34 cellular contexts compared by ENCODE assay signal in genomic region chr4:102473476-102473875, GRCh38.
"Had no signal": no experiment of that assay in that cellular context is flagged by ENCODE, and none has a peak within 500 bp of the region (broad histone marks: within the 10 kb centered on the region; RNA-seq: fewer than 3 reads in every experiment).

No MANE protein-coding gene starts in this region.

- H3K9me3 ChIP-seq: adrenal gland, body of pancreas had no signal

- H3K4me3 ChIP-seq: adrenal gland, body of pancreas, breast epithelium had no signal

- H3K4me1 ChIP-seq: adrenal gland, breast epithelium had no signal

- H3K36me3 ChIP-seq: adrenal gland, brain microvascular endothelial cell, breast epithelium had no signal

- ATAC-seq: activated CD8-positive, alpha-beta T cell treated with anti-CD3 and anti-CD28 coated beads for 36 hours; activated naive CD4-positive, alpha-beta T cell treated with anti-CD3 and anti-CD28 coated beads, Interleukin-2, amount 50 U/mL, for 72 hours; activated T-cell treated with anti-CD3 and anti-CD28 coated beads, Interleukin-2, amount 50 U/mL, for 4 hours; activated T-cell treated with anti-CD3 and anti-CD28 coated beads, Interleukin-2, amount 50 U/mL, for 72 hours; activated T-helper 17 cell treated with anti-CD3 and anti-CD28 coated beads, Interleukin-2, amount 50 U/mL, for 72 hours; body of pancreas had no signal

- H3K27ac ChIP-seq: adrenal gland, body of pancreas, brain microvascular endothelial cell, breast epithelium, VCaP had no signal

- H3K27me3 ChIP-seq: adrenal gland, body of pancreas, brain microvascular endothelial cell, breast epithelium had no signal

- FAIRE-seq: astrocyte, TTC549 had no signal

- DNase-seq: activated B cell treated with CpG ODN at 0.5 μM for 24 hours; activated CD4-positive, alpha-beta memory T cell treated with anti-CD3 and anti-CD28 coated beads for 36 hours; activated CD4-positive, alpha-beta T cell treated with anti-CD3 and anti-CD28 coated beads for 4 hours; activated CD4-positive, alpha-beta T cell treated with anti-CD3 and anti-CD28 coated beads, Interleukin-2, amount 10 ng/mL, durations not matched to agents 24 days and 14 days; activated CD4-positive, alpha-beta T cell treated with anti-CD3 and anti-CD28 coated beads, Interleukin-2, amount 50 U/mL, for 1 hour; activated CD4-positive, alpha-beta T cell treated with anti-CD3 and anti-CD28 coated beads, Interleukin-2, amount 50 U/mL, for 4 hours; activated CD4-positive, CD25-positive, alpha-beta regulatory T cell treated with anti-CD3 and anti-CD28 coated beads, Interleukin-2, amount 50 U/mL, for 72 hours; activated CD8-positive, alpha-beta memory T cell treated with anti-CD3 and anti-CD28 coated beads, Interleukin-2, amount 50 U/mL, for 4 hours; activated CD8-positive, alpha-beta T cell treated with anti-CD3 and anti-CD28 coated beads for 36 hours; activated effector memory CD4-positive, alpha-beta T cell treated with anti-CD3 and anti-CD28 coated beads, Interleukin-2, amount 50 U/mL, for 16 hours; activated gamma-delta T cell treated with Interleukin-2 at 50 U/mL for 16 hours; activated naive CD4-positive, alpha-beta T cell; activated naive CD4-positive, alpha-beta T cell treated with anti-CD3 and anti-CD28 coated beads for 36 hours; activated naive CD4-positive, alpha-beta T cell treated with anti-CD3 and anti-CD28 coated beads, Interleukin-2, amount 50 U/mL, for 16 hours; activated naive CD8-positive, alpha-beta T cell treated with anti-CD3 and anti-CD28 coated beads for 36 hours; activated T-cell treated with anti-CD3 and anti-CD28 coated beads for 4 hours; activated T-cell treated with anti-CD3 and anti-CD28 coated beads, Interleukin-2, amount 50 U/mL, for 1 hour; activated T-cell treated with anti-CD3 and anti-CD28 coated beads, Interleukin-2, amount 50 U/mL, for 4 hours; activated T-cell treated with anti-CD3 and anti-CD28 coated beads, Interleukin-2, amount 50 U/mL, for 72 hours; adrenal gland; amniotic stem cell; aorta; body of pancreas; brain microvascular endothelial cell; central memory CD4-positive, alpha-beta T cell; T-helper 1 cell; T-helper 2 cell; T-helper 9 cell had no signal
